1 cellular context compared by ENCODE assay signal in the genomic region with DNA sequence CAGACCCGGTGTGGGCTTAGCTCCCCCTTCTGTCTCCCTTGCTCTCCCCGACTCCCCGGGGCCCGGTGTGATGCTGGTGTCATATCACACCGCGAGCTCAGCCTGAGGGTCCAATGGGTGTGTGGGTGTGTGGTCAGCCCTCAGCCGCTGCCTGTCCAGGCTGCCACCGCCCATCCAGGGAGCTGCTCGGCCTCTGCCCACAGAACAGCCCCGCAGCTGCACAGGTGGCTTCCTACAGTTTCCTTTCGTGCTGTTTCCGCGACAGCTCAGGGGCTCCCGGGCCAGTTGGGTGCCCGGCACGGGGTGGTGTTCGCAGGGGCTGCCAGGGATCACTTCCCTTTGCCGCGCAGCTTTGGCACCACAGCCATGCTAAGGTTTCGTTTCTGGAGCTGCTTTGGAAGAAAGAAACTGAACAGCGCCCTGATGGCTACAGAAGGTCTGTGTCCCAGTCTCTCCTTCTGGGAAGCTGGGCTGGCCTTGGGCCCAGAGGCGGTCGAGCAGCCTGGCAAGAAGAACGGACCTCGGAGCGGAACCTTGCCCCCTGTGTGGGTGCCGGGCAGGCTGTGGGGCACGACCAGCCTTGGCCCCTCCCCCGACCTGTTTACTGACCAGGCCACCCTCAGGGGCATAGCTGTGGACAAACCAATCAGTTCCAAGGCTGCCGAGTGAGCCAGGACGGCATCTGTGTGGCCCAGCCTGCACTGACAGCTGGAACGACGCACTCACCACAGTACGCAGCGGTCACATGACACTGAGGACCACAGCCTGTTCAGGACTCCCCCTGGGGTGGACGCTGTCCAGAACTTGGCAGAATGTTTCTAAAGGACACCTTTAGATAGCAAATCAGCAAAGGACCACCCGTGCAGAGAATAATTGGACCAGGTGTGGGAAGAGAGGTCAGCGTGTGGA.
TF ChIP-seq lines count a peak whose summit lies in the region.

No MANE protein-coding gene starts in this region.

TF ChIP-seq in HepG2, 621 proteins besides CTCF, POLR2A, EP300 and RAD21 (continued from another document):
- TF ChIP-seq ZNF263 (CRISPR knock-in tag; IDR thresholded peaks at IDR 0.05): no peak
- TF ChIP-seq HBP1 (CRISPR knock-in tag; IDR thresholded peaks at IDR 0.05; ENCODE audit: low read depth): peak; percentile 49; the same call in 1 of the 2 replicates
- TF ChIP-seq CBFB (CRISPR knock-in tag; IDR thresholded peaks at IDR 0.05): peak; percentile 21; the same call in 1 of the 2 replicates
- TF ChIP-seq ZNF317 (CRISPR knock-in tag; IDR thresholded peaks at IDR 0.05): 0 out of 2 replicates have a peak, but pooled peaks have one; percentile 33
- no peak for TF ChIP-seq SMAD3 (CRISPR knock-in tag; IDR thresholded peaks at IDR 0.05)
- 0 out of 2 replicates have a peak, but pooled peaks have one; percentile 19 for TF ChIP-seq ZNF296 (CRISPR knock-in tag; conservative IDR thresholded peaks at IDR 0.05)
- TF ChIP-seq SRY (CRISPR knock-in tag; IDR thresholded peaks at IDR 0.05): peak; percentile 24; the same call in 1 of the 2 replicates
- TF ChIP-seq PHF21A (CRISPR knock-in tag; IDR thresholded peaks at IDR 0.05): peak; percentile 54; the same call in 1 of the 2 replicates
- peak; percentile 59; the same call in 1 of the 2 replicates for TF ChIP-seq FUBP1 (CRISPR knock-in tag; IDR thresholded peaks at IDR 0.05; ENCODE audit: borderline replicate concordance)
- 0 out of 2 replicates have a peak, but pooled peaks have one; percentile 22 for TF ChIP-seq POLR2AphosphoS5 (IDR thresholded peaks at IDR 0.05; ENCODE audit: low read depth, low read length)
- peak; percentile 14; the same call in 1 of the 2 replicates for TF ChIP-seq POLR2G (IDR thresholded peaks at IDR 0.05; ENCODE audit: low read depth, low read length)
